ENCODE assay signal across 11 cellular contexts in genomic region chr19:17753976-17754375, GRCh38. TPM values are rescaled to one million over a fixed set of nuclear protein-coding genes. Genes with fewer than 3 reads are reported as not detected.
A peak's percentile ranks its signal among the peaks of the same experiment; 100 is the strongest.
DNase-seq lines count a peak whose midpoint lies in the region; ATAC-seq and TF ChIP-seq lines count a peak whose summit lies in the region.
"Had no signal": no experiment of that assay in that cellular context is flagged by ENCODE, and none has a peak within 500 bp of the region (broad histone marks: within the 10 kb centered on the region; RNA-seq: fewer than 3 reads in every experiment).

No MANE protein-coding gene starts in this region.

- no peaks in the 10 kb centered on the region for H4K20me1 ChIP-seq in SU-DHL-6 (ENCODE audit: low read depth, low read length)

- no peak for TF ChIP-seq CTCF in SU-DHL-6 (IDR thresholded peaks at IDR 0.05; ENCODE audit: insufficient read depth, low read length, poor library complexity, severe bottlenecking)

- TF ChIP-seq POLR2A in GM18505 (IDR thresholded peaks at IDR 0.05; ENCODE audit: borderline replicate concordance, extremely low read depth, insufficient read depth, insufficient read length) = no peak

- POLR2A ChIA-PET in activated CD4-positive, alpha-beta T cell treated with anti-CD3 and anti-CD28 coated beads for 36 hours (lab: Charles Lee) = no interaction called here

- H3K4me3 ChIP-seq in SU-DHL-6 (ENCODE audit: insufficient read depth, low read length, poor library complexity, severe bottlenecking) = no peak overlapping the region
- H3K4me3 ChIP-seq: GM23248, left lung had no signal

- H3K36me3 Mint-ChIP-seq in activated CD4-positive, alpha-beta T cell treated with anti-CD3 and anti-CD28 coated beads, Interleukin-2, amount 10 ng/mL, durations not matched to agents 24 days and 14 days (ENCODE audit: low read depth) = peaks cover 46% of the 10 kb centered on the region
- H3K36me3 Mint-ChIP-seq in activated CD4-positive, alpha-beta T cell treated with anti-CD3 and anti-CD28 coated beads for 36 hours (ENCODE audit: low read depth) = peaks cover 42% of the 10 kb centered on the region
- peaks cover 39 to 42% of the 10 kb centered on the region in 2 donors for H3K36me3 Mint-ChIP-seq in stimulated activated naive B cell treated with anti-CD40 and anti-IgM and Interleukin-4, amounts not matched to agents 10 μg/mL and 1 μg/mL and 100 μg/mL, for 72 hours

- DNase-seq in activated CD4-positive, alpha-beta T cell treated with anti-CD3 and anti-CD28 coated beads, Interleukin-2, amount 10 ng/mL, durations not matched to agents 24 days and 14 days = no peak
- DNase-seq in activated CD4-positive, alpha-beta T cell treated with anti-CD3 and anti-CD28 coated beads for 36 hours = no peak
- DNase-seq in hippocampal formation (lab: John Stamatoyannopoulos, UW) (peak; percentile 66 to 84), epidermal melanocyte (ENCODE audit: insufficient read length, low spot score) (no peak)
- no peak for DNase-seq in stimulated activated naive B cell treated with anti-CD40 and anti-IgM and Interleukin-4, amounts not matched to agents 10 μg/mL and 1 μg/mL and 100 μg/mL, for 72 hours
- DNase-seq: activated T-cell treated with anti-CD3 and anti-CD28 coated beads, Interleukin-2, amount 50 U/mL, for 1 hour; GM23248; left lung had no signal

- no peak overlapping the region for H3K27ac Mint-ChIP-seq in activated CD4-positive, alpha-beta T cell treated with anti-CD3 and anti-CD28 coated beads, Interleukin-2, amount 10 ng/mL, durations not matched to agents 24 days and 14 days
- H3K27ac Mint-ChIP-seq in activated CD4-positive, alpha-beta T cell treated with anti-CD3 and anti-CD28 coated beads for 36 hours = no peak overlapping the region
- H3K27ac Mint-ChIP-seq in stimulated activated naive B cell treated with anti-CD40 and anti-IgM and Interleukin-4, amounts not matched to agents 10 μg/mL and 1 μg/mL and 100 μg/mL, for 72 hours = peak overlapping the region; percentile 96

- no peak overlapping the region for H3K9ac ChIP-seq in SU-DHL-6 (ENCODE audit: low read length)
- H3K9ac ChIP-seq: GM23248 had no signal

- H3K9me3 Mint-ChIP-seq in activated CD4-positive, alpha-beta T cell treated with anti-CD3 and anti-CD28 coated beads, Interleukin-2, amount 10 ng/mL, durations not matched to agents 24 days and 14 days = no peaks in the 10 kb centered on the region
- H3K9me3 Mint-ChIP-seq in activated CD4-positive, alpha-beta T cell treated with anti-CD3 and anti-CD28 coated beads for 36 hours (ENCODE audit: low read depth) = no peaks in the 10 kb centered on the region
- no peaks in the 10 kb centered on the region for H3K9me3 Mint-ChIP-seq in stimulated activated naive B cell treated with anti-CD40 and anti-IgM and Interleukin-4, amounts not matched to agents 10 μg/mL and 1 μg/mL and 100 μg/mL, for 72 hours

- no peaks in the 10 kb centered on the region for H3K9me2 ChIP-seq in SU-DHL-6 (replicated peaks; ENCODE audit: insufficient read depth, low read length)

- H3F3A ChIP-seq in SU-DHL-6 (ENCODE audit: insufficient read depth) = peaks cover 44% of the 10 kb centered on the region

- ATAC-seq in activated CD4-positive, alpha-beta T cell treated with anti-CD3 and anti-CD28 coated beads for 36 hours = no peak
- no peak for ATAC-seq in stimulated activated naive B cell treated with anti-CD40 and anti-IgM and Interleukin-4, amounts not matched to agents 10 μg/mL and 1 μg/mL and 100 μg/mL, for 72 hours (replicated peaks)
- no peak for ATAC-seq in HG03378 (IDR thresholded peaks at IDR 0.05; ENCODE audit: unreplicated experiment)
- no peak for ATAC-seq in GM18505 (IDR thresholded peaks at IDR 0.05; ENCODE audit: unreplicated experiment)
- ATAC-seq: left lung had no signal

- H3K27ac ChIP-seq in SU-DHL-6 (ENCODE audit: low read depth, low read length) = peak overlapping the region; percentile 68
- H3K27ac ChIP-seq: GM23248, left lung had no signal

- CTCF ChIA-PET in activated CD4-positive, alpha-beta T cell treated with anti-CD3 and anti-CD28 coated beads for 36 hours (lab: Charles Lee) = interaction anchor here (1.2 kb wide), 1 partner anchor 22 kb away, joined by 7 read pairs; no protein-coding TSS in a partner anchor

- no peaks in the 10 kb centered on the region for H3K36me3 ChIP-seq in SU-DHL-6 (ENCODE audit: low read length)
- H3K36me3 ChIP-seq: left lung had no signal

- H3K4me1 Mint-ChIP-seq in activated CD4-positive, alpha-beta T cell treated with anti-CD3 and anti-CD28 coated beads, Interleukin-2, amount 10 ng/mL, durations not matched to agents 24 days and 14 days = peaks cover 45% of the 10 kb centered on the region
- H3K4me1 Mint-ChIP-seq in activated CD4-positive, alpha-beta T cell treated with anti-CD3 and anti-CD28 coated beads for 36 hours = peaks cover 61% of the 10 kb centered on the region
- peaks cover 57 to 88% of the 10 kb centered on the region in 2 donors for H3K4me1 Mint-ChIP-seq in stimulated activated naive B cell treated with anti-CD40 and anti-IgM and Interleukin-4, amounts not matched to agents 10 μg/mL and 1 μg/mL and 100 μg/mL, for 72 hours

- H2AFZ ChIP-seq in SU-DHL-6 (ENCODE audit: low read depth, low read length, severe bottlenecking) = no peak overlapping the region
- H2AFZ ChIP-seq: GM23248 had no signal

- no peaks in the 10 kb centered on the region for H3K27me3 ChIP-seq in SU-DHL-6 (ENCODE audit: low read length)
- H3K27me3 ChIP-seq: left lung had no signal

- peak overlapping the region; percentile 10 for H3K4me3 Mint-ChIP-seq in activated CD4-positive, alpha-beta T cell treated with anti-CD3 and anti-CD28 coated beads, Interleukin-2, amount 10 ng/mL, durations not matched to agents 24 days and 14 days
- no peak overlapping the region for H3K4me3 Mint-ChIP-seq in activated CD4-positive, alpha-beta T cell treated with anti-CD3 and anti-CD28 coated beads for 36 hours
- no peak overlapping the region for H3K4me3 Mint-ChIP-seq in stimulated activated naive B cell treated with anti-CD40 and anti-IgM and Interleukin-4, amounts not matched to agents 10 μg/mL and 1 μg/mL and 100 μg/mL, for 72 hours

- intact Hi-C loops in activated CD4-positive, alpha-beta T cell treated with anti-CD3 and anti-CD28 coated beads, Interleukin-2, amount 10 ng/mL, durations not matched to agents 24 days and 14 days (cut with micrococcal nuclease) = no loop called here
- intact Hi-C loops in activated CD4-positive, alpha-beta T cell treated with anti-CD3 and anti-CD28 coated beads for 36 hours (cut with DNase I, micrococcal nuclease) = no loop called here

- H3K79me2 ChIP-seq in SU-DHL-6 (ENCODE audit: insufficient read depth, low read length) = peaks cover 38% of the 10 kb centered on the region

- H3K4me2 ChIP-seq in SU-DHL-6 (ENCODE audit: low read depth, low read length, poor library complexity, severe bottlenecking) = peak overlapping the region; percentile 27

- H3K27me3 Mint-ChIP-seq in activated CD4-positive, alpha-beta T cell treated with anti-CD3 and anti-CD28 coated beads, Interleukin-2, amount 10 ng/mL, durations not matched to agents 24 days and 14 days = no peaks in the 10 kb centered on the region
- no peaks in the 10 kb centered on the region for H3K27me3 Mint-ChIP-seq in activated CD4-positive, alpha-beta T cell treated with anti-CD3 and anti-CD28 coated beads for 36 hours
- no peaks in the 10 kb centered on the region for H3K27me3 Mint-ChIP-seq in stimulated activated naive B cell treated with anti-CD40 and anti-IgM and Interleukin-4, amounts not matched to agents 10 μg/mL and 1 μg/mL and 100 μg/mL, for 72 hours

- H3K9me3 ChIP-seq in SU-DHL-6 (ENCODE audit: insufficient read depth, low read length) = no peaks in the 10 kb centered on the region
- H3K9me3 ChIP-seq: left lung had no signal

RNA-seq across cellular contexts. Expression of gene FCHO1, which starts 2.7 kb away (rescaled TPM):
- 91.9 and 96.2 TPM in 2 replicates for total RNA-seq in activated CD4-positive, alpha-beta T cell treated with anti-CD3 and anti-CD28 coated beads, Interleukin-2, amount 10 ng/mL, durations not matched to agents 24 days and 14 days
- 10 to 100 TPM; 50.5 to 51.8 TPM for total RNA-seq in activated CD4-positive, alpha-beta T cell treated with anti-CD3 and anti-CD28 coated beads for 36 hours

RNA-seq across cellular contexts. Expression of gene MAP1S, which starts 34.7 kb away (rescaled TPM):
- total RNA-seq in activated CD4-positive, alpha-beta T cell treated with anti-CD3 and anti-CD28 coated beads, Interleukin-2, amount 10 ng/mL, durations not matched to agents 24 days and 14 days = 69.0 and 70.3 TPM in 2 replicates
- 10 to 100 TPM; 57.6 to 79.3 TPM for total RNA-seq in activated CD4-positive, alpha-beta T cell treated with anti-CD3 and anti-CD28 coated beads for 36 hours

RNA-seq across cellular contexts. Expression of gene B3GNT3, which starts 41.0 kb away (rescaled TPM):
- not detected in 2 replicates for total RNA-seq in activated CD4-positive, alpha-beta T cell treated with anti-CD3 and anti-CD28 coated beads, Interleukin-2, amount 10 ng/mL, durations not matched to agents 24 days and 14 days
- under 1 TPM; 0.75 to 0.95 TPM for total RNA-seq in activated CD4-positive, alpha-beta T cell treated with anti-CD3 and anti-CD28 coated beads for 36 hours
- total RNA-seq: GM23248 had no signal

Comparison
In these comparisons a context has a peak if more than half of its experiments do, and no peak if none do; other contexts are left out.
1. DNase-seq: peak in hippocampal formation (2 of 2); none in activated CD4-positive, alpha-beta T cell treated with anti-CD3 and anti-CD28 coated beads, Interleukin-2, amount 10 ng/mL, durations not matched to agents 24 days and 14 days (single experiment), activated CD4-positive, alpha-beta T cell treated with anti-CD3 and anti-CD28 coated beads for 36 hours (single experiment), stimulated activated naive B cell treated with anti-CD40 and anti-IgM and Interleukin-4, amounts not matched to agents 10 μg/mL and 1 μg/mL and 100 μg/mL, for 72 hours (single experiment) and epidermal melanocyte (single experiment).